ENCODE assay signal across 9 cellular contexts in the genomic region with DNA sequence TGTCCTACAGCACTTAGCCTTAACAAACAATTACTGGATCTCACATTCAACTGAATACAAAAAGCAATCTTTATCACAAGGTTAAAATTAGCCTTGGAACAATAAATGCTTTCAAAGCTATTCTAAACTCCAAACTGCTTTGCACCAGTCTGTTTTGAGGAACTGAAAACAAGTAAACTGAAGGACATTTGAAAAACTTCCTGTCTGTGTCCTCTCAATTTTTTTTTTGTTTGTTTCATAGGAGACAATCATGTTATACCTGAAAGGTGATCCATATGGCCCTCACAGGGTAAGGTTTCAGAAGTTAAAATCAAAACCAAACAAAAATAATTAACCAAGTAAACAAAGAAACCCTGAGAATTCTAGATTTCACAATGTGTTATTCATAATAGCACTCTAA.
A peak's percentile ranks its signal among the peaks of the same experiment; 100 is the strongest.
DNase-seq lines count a peak whose midpoint lies in the region; ATAC-seq and TF ChIP-seq lines count a peak whose summit lies in the region.
"Had no signal": no experiment of that assay in that cellular context is flagged by ENCODE, and none has a peak within 500 bp of the region (broad histone marks: within the 10 kb centered on the region; RNA-seq: fewer than 3 reads in every experiment).

No MANE protein-coding gene starts in this region.

- POLR2A ChIA-PET in OCI-LY7 (lab: Charles Lee): interaction anchor here (2.6 kb wide), 1 partner anchor 8 kb away, joined by 11 read pairs; no protein-coding TSS in a partner anchor

- no peak for TF ChIP-seq EP300 in esophagus muscularis mucosa (IDR thresholded peaks at IDR 0.05)

- intact Hi-C loops in OCI-LY7 (cut with micrococcal nuclease; ENCODE audit: unreplicated experiment) (no loop called here), esophagus muscularis mucosa (cut with DNase I) (no loop called here)

- H3K36me3 ChIP-seq in OCI-LY7 (ENCODE audit: insufficient read depth, low read length) (no peaks in the 10 kb centered on the region; the same call in 1 of the 2 replicates), esophagus muscularis mucosa (peaks cover 0 to 8% (median 0%) of the 10 kb centered on the region in 4 donors)

- peak overlapping the region; percentile 54 for H3K4me2 ChIP-seq in OCI-LY7 (ENCODE audit: low read length)

- no peaks in the 10 kb centered on the region for H3K27me3 ChIP-seq in esophagus muscularis mucosa

- no peak for TF ChIP-seq CTCF in GM12865 (IDR thresholded peaks at IDR 0.05; ENCODE audit: insufficient read depth, low read depth, low read length, missing control alignments)
- TF ChIP-seq CTCF in OCI-LY7 (conservative IDR thresholded peaks at IDR 0.05; ENCODE audit: low read length): no peak
- no peak for TF ChIP-seq CTCF in esophagus muscularis mucosa (IDR thresholded peaks at IDR 0.05)

- CTCF ChIA-PET in OCI-LY7 (lab: Charles Lee; ENCODE audit: unreplicated experiment): no interaction called here

- H3K27ac ChIP-seq in OCI-LY7 (ENCODE audit: low read depth, low read length, poor library complexity, severe bottlenecking): peak overlapping the region; percentile 63
- no peak overlapping the region for H3K27ac ChIP-seq in esophagus muscularis mucosa (replicated peaks in 1 of 4)

- BruUV-seq in OCI-LY7 (replicated peaks; lab: Mats Ljungman, UMichigan): no TSS peak

- H4K20me1 ChIP-seq in OCI-LY7 (ENCODE audit: insufficient read depth, low read length): no peaks in the 10 kb centered on the region

- no peaks in the 10 kb centered on the region for H3K79me2 ChIP-seq in OCI-LY7 (ENCODE audit: insufficient read depth, low read depth, low read length)

- ATAC-seq in GM19455 (IDR thresholded peaks at IDR 0.05; ENCODE audit: unreplicated experiment) (peak; percentile 95), HG03064 (IDR thresholded peaks at IDR 0.05; ENCODE audit: low read depth, unreplicated experiment) (peak; percentile 90)

- H2AFZ ChIP-seq in OCI-LY7 (ENCODE audit: low read length): peak overlapping the region; percentile 94; the same call in 1 of the 2 replicates

- no peak overlapping the region for H3K4me3 ChIP-seq in GM12865 (ENCODE audit: low read depth, low read length)
- H3K4me3 ChIP-seq in OCI-LY7 (ENCODE audit: low read depth, low read length, poor library complexity, severe bottlenecking): peak overlapping the region; percentile 10
- H3K4me3 ChIP-seq in esophagus muscularis mucosa: no peak overlapping the region

- peaks cover 19% of the 10 kb centered on the region for H3K4me1 ChIP-seq in OCI-LY7 (ENCODE audit: insufficient read depth, low read length, poor library complexity, severe bottlenecking)
- H3K4me1 ChIP-seq in esophagus muscularis mucosa: peaks cover 0 to 6% (median 0%) of the 10 kb centered on the region in 4 donors

- no peaks in the 10 kb centered on the region for H3K9me2 ChIP-seq in OCI-LY7 (ENCODE audit: insufficient read depth, low read length)

- H3K9me3 ChIP-seq in OCI-LY7 (ENCODE audit: low read length): 0 out of 2 replicates have a peak, but pooled peaks cover 9% of the 10 kb centered on the region
- no peaks in the 10 kb centered on the region for H3K9me3 ChIP-seq in esophagus muscularis mucosa

- DNase-seq in GM12865 (ENCODE audit: low read depth): peak; percentile 72
- DNase-seq in OCI-LY7 (ENCODE audit: low spot score): peak; percentile 75
- DNase-seq in activated CD8-positive, alpha-beta memory T cell treated with anti-CD3 and anti-CD28 coated beads, Interleukin-2, amount 50 U/mL, for 48 hours: no peak
- DNase-seq in esophagus muscularis mucosa (ENCODE audit: extremely low spot score): no peak
- no peak for DNase-seq in stimulated activated CD4-positive, alpha-beta T cell treated with anti-CD3 and anti-CD28 coated beads, Interleukin-15, amount 100 ng/mL, for 24 hours
- DNase-seq in dedifferentiated amniotic fluid mesenchymal stem cell (ENCODE audit: extremely low spot score): no peak
- DNase-seq: activated CD8-positive, alpha-beta memory T cell treated with anti-CD3 and anti-CD28 coated beads for 24 hours had no signal

- TF ChIP-seq POLR2A in esophagus muscularis mucosa (IDR thresholded peaks at IDR 0.05; ENCODE audit: low read depth): no peak

Comparison
In these comparisons a context has a peak if more than half of its experiments do, and no peak if none do; other contexts are left out.
1. DNase-seq: peak in GM12865 (single experiment) and OCI-LY7 (single experiment); none in activated CD8-positive, alpha-beta memory T cell treated with anti-CD3 and anti-CD28 coated beads, Interleukin-2, amount 50 U/mL, for 48 hours (single experiment), esophagus muscularis mucosa (single experiment), stimulated activated CD4-positive, alpha-beta T cell treated with anti-CD3 and anti-CD28 coated beads, Interleukin-15, amount 100 ng/mL, for 24 hours (single experiment) and dedifferentiated amniotic fluid mesenchymal stem cell (single experiment).